In the genomic region with DNA sequence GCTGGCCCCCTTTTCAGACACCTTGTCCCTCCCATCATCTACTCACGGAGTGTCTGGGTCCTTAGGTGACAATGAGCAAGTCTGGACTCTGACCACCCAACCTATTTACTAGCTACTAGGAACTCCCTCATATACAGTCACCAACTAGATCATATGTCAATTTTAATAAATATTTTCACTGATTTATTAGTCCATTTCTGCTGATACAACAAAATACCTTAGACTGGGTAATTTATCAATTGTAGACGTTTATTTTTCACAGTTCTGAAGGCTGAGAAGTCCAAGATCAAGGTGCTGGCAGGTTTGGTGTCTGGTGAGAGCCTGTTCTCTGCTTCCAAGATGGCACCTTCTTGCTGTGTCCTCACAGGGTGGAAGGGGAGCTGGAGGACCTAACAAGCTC, we compare ENCODE assay signal across 25 cellular contexts.
"Had no signal": no experiment of that assay in that cellular context is flagged by ENCODE, and none has a peak within 500 bp of the region (broad histone marks: within the 10 kb centered on the region; RNA-seq: fewer than 3 reads in every experiment).

No MANE protein-coding gene starts in this region.

- H3K4me1 ChIP-seq: SJCRH30 had no signal

- H3K27ac ChIP-seq: PC-9, RWPE1, SJCRH30, SK-N-MC had no signal

- DNase-seq: MM.1S, MV-4-11, NCI-H1092, NCI-H1105, NCI-H1417 treated with DMSO at 0.1 percent for 48 hours, NCI-H1436 treated with DMSO at 0.1 percent for 48 hours, NCI-H1694 treated with DMSO at 0.1 percent for 48 hours, NCI-H187 treated with DMSO at 0.1 percent for 48 hours, NCI-H2081, NCI-H2171 treated with DMSO at 0.1 percent for 48 hours, NCI-H2227 treated with DMSO at 0.1 percent for 48 hours, NCI-H446, NCI-H524 treated with DMSO at 0.1 percent for 48 hours, NCI-H526 treated with DMSO at 0.1 percent for 48 hours, PC-9, SHP77, SIG-M5, SJCRH30, SW 1271 had no signal

- H2AFZ ChIP-seq: PC-9 had no signal

- H3K4me2 ChIP-seq: PC-9 had no signal

- H3K4me3 ChIP-seq: PC-9, SJCRH30, SK-N-MC had no signal

- ATAC-seq: Panc1, Right ventricle myocardium inferior, SK-N-SH treated with all-trans-retinoic acid at 6 μM for 48 hours had no signal

- FAIRE-seq: RCC 7860 had no signal

- H3K36me3 ChIP-seq: SJCRH30 had no signal
